In genomic region chr1:24951337-24951736, GRCh38 we compare ENCODE assay signal across 19 cellular contexts. TPM values are rescaled to one million over a fixed set of nuclear protein-coding genes. Genes with fewer than 3 reads are reported as not detected.
DNase-seq lines count a peak whose midpoint lies in the region; ATAC-seq and TF ChIP-seq lines count a peak whose summit lies in the region.
"Had no signal": no experiment of that assay in that cellular context is flagged by ENCODE, and none has a peak within 500 bp of the region (broad histone marks: within the 10 kb centered on the region; RNA-seq: fewer than 3 reads in every experiment).

No MANE protein-coding gene starts in this region.

- peak; percentile 29 for TF ChIP-seq POLR2A in GM19193 (IDR thresholded peaks at IDR 0.05; ENCODE audit: extremely low read depth, insufficient read depth, insufficient read length)

- no peaks in the 10 kb centered on the region for H3K9me3 Mint-ChIP-seq in activated T-cell treated with anti-CD3 and anti-CD28 coated beads, Interleukin-2, amount 50 U/mL, for 24 hours
- H3K9me3 Mint-ChIP-seq in activated T-helper 2 cell treated with anti-CD3 and anti-CD28 coated beads, Interferon-gamma antibody, Interleukin-2, Interleukin-4, amounts not matched to agents 10 μg/mL and 5 μg/mL and 100 μg/mL, durations not matched to agents 14 hours and 24 hours and 36 hours = no peaks in the 10 kb centered on the region
- H3K9me3 Mint-ChIP-seq in naive thymus-derived CD8-positive, alpha-beta T cell = no peaks in the 10 kb centered on the region

- DNase-seq in activated T-cell treated with anti-CD3 and anti-CD28 coated beads, Interleukin-2, amount 50 U/mL, for 24 hours = no peak
- no peak for DNase-seq in activated T-cell treated with anti-CD3 and anti-CD28 coated beads, Interleukin-2, amount 50 U/mL, for 48 hours
- DNase-seq in activated T-helper 2 cell treated with anti-CD3 and anti-CD28 coated beads, Interferon-gamma antibody, Interleukin-2, Interleukin-4, amounts not matched to agents 10 μg/mL and 5 μg/mL and 100 μg/mL, durations not matched to agents 14 hours and 24 hours and 36 hours (ENCODE audit: low spot score) = no peak
- no peak for DNase-seq in naive thymus-derived CD8-positive, alpha-beta T cell
- DNase-seq: activated T-cell treated with anti-CD3 and anti-CD28 coated beads, Interleukin-2, amount 50 U/mL, for 1 hour; amniotic stem cell; cortex of kidney; GF-D8; GOT3; left cardiac atrium; NCI-H1417; NCI-H524; sigmoid colon had no signal

- H3K27ac Mint-ChIP-seq in activated T-cell treated with anti-CD3 and anti-CD28 coated beads, Interleukin-2, amount 50 U/mL, for 24 hours = peak overlapping the region; percentile 87
- peak overlapping the region; percentile 83 for H3K27ac Mint-ChIP-seq in activated T-helper 2 cell treated with anti-CD3 and anti-CD28 coated beads, Interferon-gamma antibody, Interleukin-2, Interleukin-4, amounts not matched to agents 10 μg/mL and 5 μg/mL and 100 μg/mL, durations not matched to agents 14 hours and 24 hours and 36 hours
- peak overlapping the region in 6 of 10 donors; percentile 7 to 92 (median 74) for H3K27ac Mint-ChIP-seq in naive thymus-derived CD8-positive, alpha-beta T cell

- H3K27me3 Mint-ChIP-seq in activated T-cell treated with anti-CD3 and anti-CD28 coated beads, Interleukin-2, amount 50 U/mL, for 24 hours = no peaks in the 10 kb centered on the region
- no peaks in the 10 kb centered on the region for H3K27me3 Mint-ChIP-seq in activated T-helper 2 cell treated with anti-CD3 and anti-CD28 coated beads, Interferon-gamma antibody, Interleukin-2, Interleukin-4, amounts not matched to agents 10 μg/mL and 5 μg/mL and 100 μg/mL, durations not matched to agents 14 hours and 24 hours and 36 hours (ENCODE audit: low read depth)
- peaks cover 0 to 2% (median 0%) of the 10 kb centered on the region in 5 donors for H3K27me3 Mint-ChIP-seq in naive thymus-derived CD8-positive, alpha-beta T cell

- intact Hi-C loops in activated T-helper 2 cell treated with anti-CD3 and anti-CD28 coated beads, Interferon-gamma antibody, Interleukin-2, Interleukin-4, amounts not matched to agents 10 μg/mL and 5 μg/mL and 100 μg/mL, durations not matched to agents 14 hours and 24 hours and 36 hours (cut with micrococcal nuclease) = loop anchor here (10.0 kb wide), 1 partner anchor 283 kb away; the partner anchor contains the start of gene SYF2

- H3K4me3 Mint-ChIP-seq in activated T-cell treated with anti-CD3 and anti-CD28 coated beads, Interleukin-2, amount 50 U/mL, for 24 hours = no peak overlapping the region
- peak overlapping the region; percentile 7 for H3K4me3 Mint-ChIP-seq in activated T-helper 2 cell treated with anti-CD3 and anti-CD28 coated beads, Interferon-gamma antibody, Interleukin-2, Interleukin-4, amounts not matched to agents 10 μg/mL and 5 μg/mL and 100 μg/mL, durations not matched to agents 14 hours and 24 hours and 36 hours (ENCODE audit: low read depth)
- peak overlapping the region in 1 of 10 donors; percentile 80 for H3K4me3 Mint-ChIP-seq in naive thymus-derived CD8-positive, alpha-beta T cell

- POLR2A ChIA-PET in naive thymus-derived CD8-positive, alpha-beta T cell (lab: Charles Lee) = interaction anchor here (0.5 to 6.1 kb wide), 8 partner anchors 9 to 296 kb away, joined by 3 to 47 read pairs (median 6); partner anchors contain the start of genes RSRP1 and RUNX3

- H3K4me1 Mint-ChIP-seq in activated T-cell treated with anti-CD3 and anti-CD28 coated beads, Interleukin-2, amount 50 U/mL, for 24 hours (ENCODE audit: low read depth) = peaks cover 97% of the 10 kb centered on the region
- H3K4me1 Mint-ChIP-seq in activated T-helper 2 cell treated with anti-CD3 and anti-CD28 coated beads, Interferon-gamma antibody, Interleukin-2, Interleukin-4, amounts not matched to agents 10 μg/mL and 5 μg/mL and 100 μg/mL, durations not matched to agents 14 hours and 24 hours and 36 hours (ENCODE audit: low read depth) = peaks cover 77% of the 10 kb centered on the region
- H3K4me1 Mint-ChIP-seq in naive thymus-derived CD8-positive, alpha-beta T cell = peaks cover 46 to 90% (median 85%) of the 10 kb centered on the region in 4 donors

- no peak for ATAC-seq in naive thymus-derived CD8-positive, alpha-beta T cell
- ATAC-seq in GM18858 (IDR thresholded peaks at IDR 0.05; ENCODE audit: unreplicated experiment) = no peak
- ATAC-seq in HG03280 (IDR thresholded peaks at IDR 0.05; ENCODE audit: unreplicated experiment) = no peak
- no peak for ATAC-seq in HG03521 (IDR thresholded peaks at IDR 0.05; ENCODE audit: unreplicated experiment)
- ATAC-seq: left cardiac atrium had no signal

- peaks cover 98% of the 10 kb centered on the region for H3K36me3 Mint-ChIP-seq in activated T-cell treated with anti-CD3 and anti-CD28 coated beads, Interleukin-2, amount 50 U/mL, for 24 hours (ENCODE audit: low read depth)
- peaks cover 86% of the 10 kb centered on the region for H3K36me3 Mint-ChIP-seq in activated T-helper 2 cell treated with anti-CD3 and anti-CD28 coated beads, Interferon-gamma antibody, Interleukin-2, Interleukin-4, amounts not matched to agents 10 μg/mL and 5 μg/mL and 100 μg/mL, durations not matched to agents 14 hours and 24 hours and 36 hours (ENCODE audit: low read depth)
- H3K36me3 Mint-ChIP-seq in naive thymus-derived CD8-positive, alpha-beta T cell = peaks cover 0 to 9% (median 5%) of the 10 kb centered on the region in 3 donors

RNA-seq across cellular contexts. Expression of gene RUNX3, which starts 21.3 kb away (rescaled TPM):
- total RNA-seq in activated T-helper 2 cell treated with anti-CD3 and anti-CD28 coated beads, Interferon-gamma antibody, Interleukin-2, Interleukin-4, amounts not matched to agents 10 μg/mL and 5 μg/mL and 100 μg/mL, durations not matched to agents 14 hours and 24 hours and 36 hours = 129 and 135 TPM in 2 replicates
- total RNA-seq in naive thymus-derived CD8-positive, alpha-beta T cell = 10 to 100 TPM; 87.1 to 95.3 TPM
- polyA plus RNA-seq in naive thymus-derived CD8-positive, alpha-beta T cell = 10 to 100 TPM; 22.0 to 64.0 (median 54.0) TPM
- polyA plus RNA-seq: AG04450, neural cell had no signal
